Comparison of ENCODE assay signal across 8 cellular contexts in the genomic region with DNA sequence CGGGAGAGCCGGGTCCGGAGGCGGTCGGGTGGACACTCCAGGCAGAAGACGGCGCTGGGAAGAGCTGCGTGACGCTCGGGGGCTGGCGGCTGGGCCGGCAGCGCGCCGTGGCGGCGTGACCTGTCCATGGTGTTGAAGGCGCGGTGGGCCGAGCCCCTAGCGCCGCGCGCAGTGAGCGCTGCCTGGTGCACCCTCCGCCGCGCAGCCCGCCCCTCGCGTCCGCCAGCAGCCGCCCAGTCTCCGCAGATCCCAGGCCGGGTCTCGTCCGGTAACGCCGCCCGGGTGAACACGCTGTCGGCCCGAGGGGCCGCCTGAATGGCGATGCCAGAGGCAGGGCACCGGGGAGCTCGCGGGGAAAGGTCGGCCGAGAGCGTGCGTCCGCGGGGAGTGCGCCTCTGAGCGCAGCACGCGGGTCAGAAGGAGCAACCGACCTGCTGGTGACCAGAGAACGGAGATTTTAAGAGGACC.
A peak's percentile ranks its signal among the peaks of the same experiment; 100 is the strongest.
DNase-seq lines count a peak whose midpoint lies in the region; ATAC-seq and TF ChIP-seq lines count a peak whose summit lies in the region.

No MANE protein-coding gene starts in this region.

- peak overlapping the region; percentile 52 for H3K4me3 ChIP-seq in retinal pigment epithelial cell (ENCODE audit: low read length)

- no peak for ATAC-seq in GM18520 (IDR thresholded peaks at IDR 0.05; ENCODE audit: unreplicated experiment)

- no peak for TF ChIP-seq CTCF in retinal pigment epithelial cell (conservative IDR thresholded peaks at IDR 0.05; ENCODE audit: low read depth, low read length)

- DNase-seq in GM03348 (ENCODE audit: low spot score) = peak; percentile 80
- peak; percentile 60 for DNase-seq in NCI-H1092 treated with DMSO at 0.1 percent for 48 hours (lab: John Stamatoyannopoulos, UW)
- peak; percentile 26 for DNase-seq in amniotic epithelial cell (ENCODE audit: low read depth)
- peak; percentile 54 for DNase-seq in hepatic stellate cell (ENCODE audit: low spot score)
- DNase-seq in retinal pigment epithelial cell (ENCODE audit: low read depth) = peak; percentile 8
- no peak for DNase-seq in epidermal melanocyte (ENCODE audit: insufficient read length, low spot score)
- no peak for DNase-seq in RKO (ENCODE audit: low spot score)

Comparison
In these comparisons a context has a peak if more than half of its experiments do, and no peak if none do; other contexts are left out.
1. DNase-seq: peak in GM03348 (single experiment), NCI-H1092 treated with DMSO at 0.1 percent for 48 hours (single experiment), amniotic epithelial cell (single experiment), hepatic stellate cell (single experiment) and retinal pigment epithelial cell (single experiment); none in epidermal melanocyte (single experiment) and RKO (single experiment).